8 cellular contexts compared by ENCODE assay signal in genomic region chr16:66552288-66553143, GRCh38. TPM values are rescaled to one million over a fixed set of nuclear protein-coding genes. Genes with fewer than 3 reads are reported as not detected.
A peak's percentile ranks its signal among the peaks of the same experiment; 100 is the strongest.
DNase-seq lines count a peak whose midpoint lies in the region; ATAC-seq and TF ChIP-seq lines count a peak whose summit lies in the region.

Gene CKLF (plus strand): TSS chr16:66552576. CDS start chr16:66552716, 140 bp downstream.

- 4 to 7% (median 5%) methylated on average over 55 to 63 of the region's 63 CpGs for WGBS in spleen, 5 donors

- no peaks in the 10 kb centered on the region for H3K27me3 ChIP-seq in AG04450 (ENCODE audit: control insufficient read depth, insufficient read depth, low read length)
- H3K27me3 ChIP-seq in spleen (replicated peaks in 1 of 7) = no peaks in the 10 kb centered on the region

- H3K4me3 ChIP-seq in AG04450 (ENCODE audit: low read depth, low read length) = peak within 1 kb of the TSS; percentile 88
- peak within 1 kb of the TSS; percentile 79 to 83 for H3K4me3 ChIP-seq in cardiac fibroblast (replicated peaks in 1 of 2; ENCODE audit: low read depth in 2 of 2, low read length in 2 of 2)
- H3K4me3 ChIP-seq in spleen = peak within 1 kb of the TSS; percentile 55 to 84 (median 73)

- intact Hi-C loops in spleen (cut with DNase I; ENCODE audit: low total_unique reads) = no loop called here

- peak in 2 of 3 donors; percentile 69 to 76 for TF ChIP-seq POLR2A in spleen (IDR thresholded peaks at IDR 0.05)

- ATAC-seq in GM19023 (IDR thresholded peaks at IDR 0.05; ENCODE audit: unreplicated experiment) (peak; percentile 76), HG03175 (IDR thresholded peaks at IDR 0.05; ENCODE audit: unreplicated experiment) (peak; percentile 71)

- CTCF ChIA-PET in AG04450 (lab: Charles Lee) = interaction anchor here (0.7 to 1.1 kb wide), 5 partner anchors 48 to 315 kb away, joined by 3 to 4 read pairs (median 3); no protein-coding TSS in a partner anchor

- POLR2A ChIA-PET in AG04450 (lab: Yijun Ruan, JAX) = interaction anchor here (0.6 to 1.2 kb wide), 6 partner anchors 11 to 189 kb away, joined by 3 to 10 read pairs (median 5); no protein-coding TSS in a partner anchor

- peaks cover 29 to 99% (median 94%) of the 10 kb centered on the region in 6 donors for H3K4me1 ChIP-seq in spleen

- TF ChIP-seq CTCF in AG04450 (IDR thresholded peaks at IDR 0.05; ENCODE audit: low read depth, low read length) = no peak
- no peak for TF ChIP-seq CTCF in cardiac fibroblast (IDR thresholded peaks at IDR 0.05; ENCODE audit: low read depth, low read length)
- TF ChIP-seq CTCF in spleen (IDR thresholded peaks at IDR 0.05 in 8 of 11, conservative IDR thresholded peaks at IDR 0.05 in 3 of 11) = no peak

- peaks cover 0 to 28% (median 0%) of the 10 kb centered on the region in 6 donors for H3K36me3 ChIP-seq in spleen

- DNase-seq in AG04450 (ENCODE audit: low read depth, low spot score) (peak; percentile 70), NCI-H345 treated with DMSO at 0.1 percent for 48 hours (lab: John Stamatoyannopoulos, UW; ENCODE audit: unreplicated experiment) (peak; percentile 35), cardiac fibroblast (ENCODE audit: low read depth in 2 of 2) (peak; percentile 89 to 92), iris pigment epithelial cell (ENCODE audit: low read depth) (peak; percentile 84), spleen (peak; percentile 97)
- peak; percentile 76 to 84 (median 82) for DNase-seq in activated CD4-positive, CD25-positive, alpha-beta regulatory T cell (lab: John Stamatoyannopoulos, UW)

- peak within 1 kb of the TSS; percentile 77 for H3K27ac ChIP-seq in AG04450 (ENCODE audit: low read depth, low read length)
- H3K27ac ChIP-seq in spleen = peak within 1 kb of the TSS; percentile 95 to 98 (median 96)

- H3K9me3 ChIP-seq in AG04450 (ENCODE audit: control insufficient read depth, insufficient read depth, low read length) (no peaks in the 10 kb centered on the region; the same call in 1 of the 2 replicates), spleen (no peaks in the 10 kb centered on the region)

RNA-seq across cellular contexts. Expression of gene CKLF, which starts in this region (rescaled TPM):
- 52.6 and 56.2 TPM in 2 replicates for polyA plus RNA-seq in AG04450 (2011; rRNA removed)
- 23.2 and 25.6 TPM in 2 replicates for polyA minus RNA-seq in AG04450 (2011; rRNA and poly(A)+ RNA removed)
- total RNA-seq in spleen = 100 to 1,000 TPM in 3 of 7 donors, 10 to 100 TPM in 4; 65.5 to 132 (median 76.8) TPM
- polyA plus RNA-seq in spleen = 10 to 100 TPM; 61.9 to 76.2 (median 74.7) TPM

Comparison
In these comparisons a context has a peak if more than half of its experiments do, and no peak if none do; other contexts are left out.
1. Peak in every context shown above with its lines: DNase-seq, ATAC-seq, H3K4me3 ChIP-seq and H3K27ac ChIP-seq.
2. DNase-seq: peak in every context shown above with its lines; median percentile 97 in spleen; 90 in cardiac fibroblast; 84 in iris pigment epithelial cell; 82 in activated CD4-positive, CD25-positive, alpha-beta regulatory T cell; 70 in AG04450; 35 in NCI-H345 treated with DMSO at 0.1 percent for 48 hours.